In the genomic region with DNA sequence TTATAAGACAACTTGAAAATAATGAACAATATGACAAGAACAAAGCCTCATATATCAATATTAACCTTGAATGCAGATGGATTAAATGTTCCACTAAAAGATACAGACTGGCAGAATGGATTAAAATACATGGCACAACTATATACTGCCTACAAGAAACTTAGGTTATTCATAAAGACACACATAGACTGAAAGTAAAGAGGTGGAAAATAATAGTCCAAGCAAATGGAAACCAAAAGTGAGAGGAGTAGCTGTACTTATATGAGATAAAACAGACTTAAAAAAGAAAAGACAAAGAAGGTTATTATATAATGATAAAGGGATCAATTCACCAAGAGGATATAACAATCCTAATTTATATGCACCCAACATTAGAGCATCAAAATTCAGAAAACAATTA, we compare ENCODE assay signal across 25 cellular contexts. TPM values are rescaled to one million over a fixed set of nuclear protein-coding genes. Genes with fewer than 3 reads are reported as not detected.
DNase-seq lines count a peak whose midpoint lies in the region; ATAC-seq lines count a peak whose summit lies in the region.
"Had no signal": no experiment of that assay in that cellular context is flagged by ENCODE, and none has a peak within 500 bp of the region (broad histone marks: within the 10 kb centered on the region; RNA-seq: fewer than 3 reads in every experiment).

No MANE protein-coding gene starts in this region.

- peaks cover 83% of the 10 kb centered on the region for H3K36me3 Mint-ChIP-seq in activated T-cell treated with anti-CD3 and anti-CD28 coated beads, Interleukin-2, amount 50 U/mL, for 4 hours (ENCODE audit: insufficient read depth)
- peaks cover 100% of the 10 kb centered on the region for H3K36me3 Mint-ChIP-seq in stimulated activated effector memory CD8-positive, alpha-beta T cell treated with anti-CD3 and anti-CD28 coated beads, Interleukin-12 subunit alpha, Interleukin-12 subunit beta, amount 100 ng/mL, for 72 hours

- peaks cover 34% of the 10 kb centered on the region for H3K4me1 Mint-ChIP-seq in activated T-cell treated with anti-CD3 and anti-CD28 coated beads, Interleukin-2, amount 50 U/mL, for 4 hours (ENCODE audit: low read depth)
- peaks cover 48% of the 10 kb centered on the region for H3K4me1 Mint-ChIP-seq in stimulated activated effector memory CD8-positive, alpha-beta T cell treated with anti-CD3 and anti-CD28 coated beads, Interleukin-12 subunit alpha, Interleukin-12 subunit beta, amount 100 ng/mL, for 72 hours

- peak overlapping the region; percentile 17 for H3K27ac Mint-ChIP-seq in stimulated activated effector memory CD8-positive, alpha-beta T cell treated with anti-CD3 and anti-CD28 coated beads, Interleukin-12 subunit alpha, Interleukin-12 subunit beta, amount 100 ng/mL, for 72 hours
- H3K27ac Mint-ChIP-seq: HFFc6, progenitor cell of endocrine pancreas, T-cell had no signal

- no peak for DNase-seq in activated T-cell treated with anti-CD3 and anti-CD28 coated beads, Interleukin-2, amount 50 U/mL, for 4 hours
- no peak for DNase-seq in activated T-cell treated with anti-CD3 and anti-CD28 coated beads, Interleukin-2, amount 50 U/mL, for 1 hour
- DNase-seq in stimulated activated effector memory CD8-positive, alpha-beta T cell treated with anti-CD3 and anti-CD28 coated beads, Interleukin-12 subunit alpha, Interleukin-12 subunit beta, amount 100 ng/mL, for 72 hours (ENCODE audit: low spot score in 2 of 2) = no peak
- DNase-seq in GDM1 (lab: John Stamatoyannopoulos, UW) = no peak
- DNase-seq in medulla oblongata (ENCODE audit: extremely low spot score) = no peak
- DNase-seq: activated gamma-delta T cell treated with Interleukin-2 at 50 U/mL for 16 hours; CD4-positive, alpha-beta memory T cell; DMS53; effector CD4-positive, alpha-beta T cell; gastrocnemius medialis; HFFc6; hypothalamus; KG1; NCI-H1930; NCI-H226; SIG-M5; T-cell had no signal

- ATAC-seq in activated T-cell treated with anti-CD3 and anti-CD28 coated beads, Interleukin-2, amount 50 U/mL, for 4 hours = peak; percentile 62 to 65
- ATAC-seq in GM18858 (IDR thresholded peaks at IDR 0.05; ENCODE audit: unreplicated experiment) = peak; percentile 42
- ATAC-seq in HG03280 (IDR thresholded peaks at IDR 0.05; ENCODE audit: unreplicated experiment) = peak; percentile 54
- ATAC-seq in stimulated activated effector memory CD8-positive, alpha-beta T cell treated with anti-CD3 and anti-CD28 coated beads, Interleukin-12 subunit alpha, Interleukin-12 subunit beta, amount 100 ng/mL, for 72 hours = peak; percentile 77
- ATAC-seq: gastrocnemius medialis, T-cell had no signal

- no peak overlapping the region for H3K4me3 Mint-ChIP-seq in activated T-cell treated with anti-CD3 and anti-CD28 coated beads, Interleukin-2, amount 50 U/mL, for 4 hours
- peak overlapping the region; percentile 24 for H3K4me3 Mint-ChIP-seq in stimulated activated effector memory CD8-positive, alpha-beta T cell treated with anti-CD3 and anti-CD28 coated beads, Interleukin-12 subunit alpha, Interleukin-12 subunit beta, amount 100 ng/mL, for 72 hours
- H3K4me3 Mint-ChIP-seq: HFFc6, T-cell had no signal

- no peaks in the 10 kb centered on the region for H3K27me3 Mint-ChIP-seq in activated T-cell treated with anti-CD3 and anti-CD28 coated beads, Interleukin-2, amount 50 U/mL, for 4 hours (ENCODE audit: low read depth)
- H3K27me3 Mint-ChIP-seq: CD4-positive, alpha-beta memory T cell; progenitor cell of endocrine pancreas; T-cell had no signal

- H3K9me3 Mint-ChIP-seq in activated T-cell treated with anti-CD3 and anti-CD28 coated beads, Interleukin-2, amount 50 U/mL, for 4 hours = peaks cover 22% of the 10 kb centered on the region
- peaks cover 11% of the 10 kb centered on the region for H3K9me3 Mint-ChIP-seq in stimulated activated effector memory CD8-positive, alpha-beta T cell treated with anti-CD3 and anti-CD28 coated beads, Interleukin-12 subunit alpha, Interleukin-12 subunit beta, amount 100 ng/mL, for 72 hours

RNA-seq across cellular contexts. Expression of gene LMAN1, which starts 18.2 kb away (rescaled TPM):
- 100 to 1,000 TPM; 106 to 130 (median 116) TPM for total RNA-seq in activated T-cell treated with anti-CD3 and anti-CD28 coated beads, Interleukin-2, amount 50 U/mL, for 4 hours

RNA-seq across cellular contexts. Expression of gene CPLX4, which starts 22.4 kb away (rescaled TPM):
- total RNA-seq in activated T-cell treated with anti-CD3 and anti-CD28 coated beads, Interleukin-2, amount 50 U/mL, for 4 hours = not detected
- total RNA-seq: activated CD8-positive, alpha-beta memory T cell treated with anti-CD3 and anti-CD28 coated beads for 36 hours; CD4-positive, alpha-beta memory T cell; gastrocnemius medialis; HFFc6; HT1080; lower leg skin; mucosa of gallbladder; progenitor cell of endocrine pancreas; T-cell; thoracic aorta had no signal
